ENCODE assay signal across 16 cellular contexts in the genomic region with DNA sequence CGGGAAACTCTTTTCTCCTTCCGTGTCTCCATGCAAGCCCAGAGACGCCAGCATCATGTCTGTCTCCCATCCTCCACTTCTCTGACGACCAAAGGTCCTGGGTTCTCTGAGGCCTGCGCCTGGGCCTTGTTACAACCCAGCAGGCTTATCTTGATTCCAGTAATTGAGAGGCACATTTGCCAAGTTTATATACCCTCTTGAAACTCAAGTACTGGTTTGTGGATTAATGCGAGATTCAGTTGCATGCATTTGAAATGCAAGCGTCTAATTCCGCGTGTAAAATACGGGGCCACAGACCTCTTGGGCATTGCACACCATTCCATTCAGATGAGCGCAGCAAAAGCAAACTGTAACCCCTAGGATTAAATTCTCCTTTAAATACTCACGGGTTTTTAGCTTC. TPM values are rescaled to one million over a fixed set of nuclear protein-coding genes. Genes with fewer than 3 reads are reported as not detected.
DNase-seq lines count a peak whose midpoint lies in the region; ATAC-seq, FAIRE-seq and TF ChIP-seq lines count a peak whose summit lies in the region.
"Had no signal": no experiment of that assay in that cellular context is flagged by ENCODE, and none has a peak within 500 bp of the region (broad histone marks: within the 10 kb centered on the region; RNA-seq: fewer than 3 reads in every experiment).

No MANE protein-coding gene starts in this region.

- H3K4me1 ChIP-seq in hepatocyte (ENCODE audit: insufficient read depth) (peaks cover 27% of the 10 kb centered on the region), small intestine (ENCODE audit: control insufficient read depth in 2 of 2, insufficient read depth in 1 of 2, low read depth in 1 of 2, low read length in 1 of 2) (peaks cover 0 to 10% of the 10 kb centered on the region in 2 donors)
- H3K4me1 ChIP-seq: HAP-1 had no signal

- H3K36me3 ChIP-seq in hepatocyte (replicated peaks; ENCODE audit: insufficient read depth, low read depth) = no peaks in the 10 kb centered on the region
- H3K36me3 ChIP-seq in small intestine (ENCODE audit: control insufficient read depth in 2 of 2, insufficient read depth in 2 of 2, low read length in 2 of 2) = no peaks in the 10 kb centered on the region
- H3K36me3 ChIP-seq: BLaER1, HAP-1 had no signal

- WGBS in hepatocyte (ENCODE audit: low lambda C conversion rate, missing lambda C conversion rate) = 71% methylated on average over 12 of the region's 12 CpGs
- WGBS in small intestine, 3 donors = 15 to 51% (median 44%) methylated on average over 12 of the region's 12 CpGs

- no peak overlapping the region for H2AFZ ChIP-seq in hepatocyte

- no peak for ATAC-seq in GM21825 (IDR thresholded peaks at IDR 0.05; ENCODE audit: unreplicated experiment)
- ATAC-seq in HG03442 (IDR thresholded peaks at IDR 0.05; ENCODE audit: unreplicated experiment) = no peak

- no peaks in the 10 kb centered on the region for H3K79me2 ChIP-seq in hepatocyte

- no peak for TF ChIP-seq CTCF in hepatocyte (IDR thresholded peaks at IDR 0.05; ENCODE audit: poor library complexity)

- no peaks in the 10 kb centered on the region for H3K9me3 ChIP-seq in hepatocyte (ENCODE audit: low read depth)
- no peaks in the 10 kb centered on the region for H3K9me3 ChIP-seq in small intestine (ENCODE audit: control insufficient read depth, low read depth)
- H3K9me3 ChIP-seq: BLaER1, HAP-1 had no signal

- DNase-seq in HCEC 1CT (peak; percentile 19), NCI-H524 treated with DMSO at 0.1 percent for 48 hours (lab: John Stamatoyannopoulos, UW) (peak; percentile 82), hepatocyte (ENCODE audit: low spot score) (peak; percentile 35), small intestine (peak; percentile 86), iPS-NIHi11 (ENCODE audit: low spot score) (no peak), HK-2 (ENCODE audit: unreplicated experiment) (no peak)
- DNase-seq: CD8-positive, alpha-beta memory T cell; NCI-H1436 treated with DMSO at 0.1 percent for 48 hours; NCI-H2081 treated with DMSO at 0.1 percent for 48 hours; NCI-H446; SHP77 treated with DMSO at 0.1 percent for 48 hours had no signal

- H3K4me2 ChIP-seq in hepatocyte = peak overlapping the region; percentile 1
- H3K4me2 ChIP-seq: BLaER1 had no signal

- H3K9me2 ChIP-seq in hepatocyte (replicated peaks; ENCODE audit: insufficient read depth) = no peaks in the 10 kb centered on the region

- peak overlapping the region; percentile 67 for H3K27ac ChIP-seq in hepatocyte
- peak overlapping the region in 1 of 2 donors; percentile 8 for H3K27ac ChIP-seq in small intestine (ENCODE audit: low read depth in 1 of 2, low read length in 1 of 2)
- H3K27ac ChIP-seq: BLaER1 had no signal

- no peak overlapping the region for H3K4me3 ChIP-seq in hepatocyte
- H3K4me3 ChIP-seq in small intestine (ENCODE audit: low read depth in 1 of 2, low read length in 2 of 2) = no peak overlapping the region
- H3K4me3 ChIP-seq: BLaER1, HAP-1 had no signal

- H3K27me3 ChIP-seq in hepatocyte = no peaks in the 10 kb centered on the region
- H3K27me3 ChIP-seq in small intestine (ENCODE audit: control insufficient read depth in 2 of 2, insufficient read depth in 2 of 2, low read length in 2 of 2) = no peaks in the 10 kb centered on the region
- H3K27me3 ChIP-seq: BLaER1 had no signal

- no peak for FAIRE-seq in small intestine (lab: Jason Lieb, UNC)
- FAIRE-seq: HTR-8/SVneo had no signal

- H4K20me1 ChIP-seq in hepatocyte (ENCODE audit: insufficient read depth, poor library complexity, severe bottlenecking) = no peaks in the 10 kb centered on the region
- H4K20me1 ChIP-seq: BLaER1 had no signal

RNA-seq across cellular contexts. Expression of gene CRISPLD2, which starts 28.7 kb away (rescaled TPM):
- total RNA-seq in hepatocyte = 253 and 281 TPM in 2 replicates
- polyA plus RNA-seq in hepatocyte (284 and 315 TPM in 2 replicates), small intestine (10 to 100 TPM in 1 of 3 donors, 1 to 10 TPM in 1, under 1 TPM in 1; 0.89 to 31.4 (median 4.6) TPM)

Comparison
In these comparisons a context has a peak if more than half of its experiments do, and no peak if none do; other contexts are left out.
1. DNase-seq: peak in HCEC 1CT (single experiment), NCI-H524 treated with DMSO at 0.1 percent for 48 hours (single experiment), hepatocyte (single experiment) and small intestine (single experiment); none in iPS-NIHi11 (single experiment) and HK-2 (single experiment).